ENCODE assay signal across 24 cellular contexts in genomic region chr2:223989860-223990237, GRCh38. TPM values are rescaled to one million over a fixed set of nuclear protein-coding genes. Genes with fewer than 3 reads are reported as not detected.
DNase-seq lines count a peak whose midpoint lies in the region; ATAC-seq and TF ChIP-seq lines count a peak whose summit lies in the region.
"Had no signal": no experiment of that assay in that cellular context is flagged by ENCODE, and none has a peak within 500 bp of the region (broad histone marks: within the 10 kb centered on the region; RNA-seq: fewer than 3 reads in every experiment).

No MANE protein-coding gene starts in this region.

- H4K20me1 ChIP-seq in GM23338 (replicated peaks; ENCODE audit: insufficient read depth) (no peaks in the 10 kb centered on the region), PC-3 (ENCODE audit: low read length) (no peaks in the 10 kb centered on the region)
- H4K20me1 ChIP-seq: BLaER1 treated with 17β-estradiol and CSF1 and Interleukin-3, amounts not matched to agents 10 nM and 100 nM had no signal

- H3F3A ChIP-seq in GM23338 (replicated peaks; ENCODE audit: low read depth): no peaks in the 10 kb centered on the region
- no peaks in the 10 kb centered on the region for H3F3A ChIP-seq in PC-3 (ENCODE audit: low read length, unreplicated experiment)

- H3K4me1 Mint-ChIP-seq in GM23338: peaks cover 10% of the 10 kb centered on the region

- H3K79me2 ChIP-seq in GM23338 (replicated peaks; ENCODE audit: insufficient read depth) (no peaks in the 10 kb centered on the region), PC-3 (ENCODE audit: low read length) (no peaks in the 10 kb centered on the region), parathyroid adenoma (no peaks in the 10 kb centered on the region)

- H3K4me3 ChIP-seq in GM23338: no peak overlapping the region
- H3K4me3 ChIP-seq in PC-3 (ENCODE audit: low read length): peak overlapping the region; percentile 26; the same call in 1 of the 2 replicates
- H3K4me3 ChIP-seq in left lung: no peak overlapping the region
- H3K4me3 ChIP-seq in parathyroid adenoma (ENCODE audit: low read depth, low read length): no peak overlapping the region
- no peak overlapping the region for H3K4me3 ChIP-seq in breast epithelium
- H3K4me3 ChIP-seq: BLaER1 treated with 17β-estradiol and CSF1 and Interleukin-3, amounts not matched to agents 10 nM and 100 nM; GM12878 had no signal

- CTCF ChIA-PET in PC-3 (lab: Charles Lee): interaction anchor here (0.6 to 1.9 kb wide), 3 partner anchors 20 to 294 kb away, joined by 3 to 26 read pairs (median 14); no protein-coding TSS in a partner anchor

- H3K4me2 ChIP-seq in GM23338 (no peak overlapping the region), PC-3 (ENCODE audit: low read length) (peak overlapping the region; percentile 47; the same call in 1 of the 2 replicates), parathyroid adenoma (ENCODE audit: low read length) (peak overlapping the region; percentile 43)
- H3K4me2 ChIP-seq: BLaER1 treated with 17β-estradiol and CSF1 and Interleukin-3, amounts not matched to agents 10 nM and 100 nM had no signal

- H3K9ac ChIP-seq in PC-3 (ENCODE audit: low read length) (no peak overlapping the region), parathyroid adenoma (no peak overlapping the region)
- H3K9ac ChIP-seq: BLaER1 treated with 17β-estradiol and CSF1 and Interleukin-3, amounts not matched to agents 10 nM and 100 nM had no signal

- no peak for TF ChIP-seq CTCF in GM23338 (conservative IDR thresholded peaks at IDR 0.05; ENCODE audit: low read depth in 2 of 2)
- no peak for TF ChIP-seq CTCF in PC-3 (conservative IDR thresholded peaks at IDR 0.05; ENCODE audit: low read depth, low read length)
- TF ChIP-seq CTCF in left lung (IDR thresholded peaks at IDR 0.05): no peak
- TF ChIP-seq CTCF in parathyroid adenoma (IDR thresholded peaks at IDR 0.05): no peak
- TF ChIP-seq CTCF in breast epithelium (IDR thresholded peaks at IDR 0.05): no peak

- no peaks in the 10 kb centered on the region for H3K9me3 Mint-ChIP-seq in GM23338
- H3K9me3 Mint-ChIP-seq: CD4-positive, alpha-beta T cell; H9; HFFc6 had no signal

- POLR2A ChIA-PET in PC-3 (lab: Charles Lee; ENCODE audit: unreplicated experiment): no interaction called here

- H3K4me3 Mint-ChIP-seq in GM23338: no peak overlapping the region
- H3K4me3 Mint-ChIP-seq: CD4-positive, alpha-beta T cell; H9; HFFc6 had no signal

- intact Hi-C loops in PC-3 (cut with micrococcal nuclease): loop anchor here (1.0 to 5.0 kb wide), 4 partner anchors 19 to 377 kb away; no protein-coding TSS in a partner anchor
- intact Hi-C loops in left lung (cut with DNase I): loop anchor here in 1 of 2 donors (5.0 kb wide), 1 partner anchor 292 kb away; no protein-coding TSS in a partner anchor
- intact Hi-C loops in breast epithelium (cut with DNase I; ENCODE audit: low total_unique reads): loop anchor here (10.0 kb wide), 1 partner anchor 295 kb away; no protein-coding TSS in a partner anchor

- peak; percentile 39 for DNase-seq in GM23338 (ENCODE audit: low spot score)
- peak; percentile 26 for DNase-seq in PC-3
- no peak for DNase-seq in left lung
- DNase-seq in breast epithelium (ENCODE audit: low spot score in 2 of 2): no peak
- no peak for DNase-seq in ACHN
- DNase-seq in MV-4-11 (lab: John Stamatoyannopoulos, UW): no peak
- DNase-seq: AML-193; CD4-positive, alpha-beta T cell; GDM1; H9; HFFc6; Kasumi-1; NCI-H1105; NCI-H1436 treated with DMSO at 0.1 percent for 48 hours; NCI-H187 treated with DMSO at 0.1 percent for 48 hours; NCI-H2171 treated with DMSO at 0.1 percent for 48 hours; NCI-H345; NCI-H510A treated with DMSO at 0.1 percent for 48 hours; NCI-H774; T-helper 1 cell had no signal

- no peaks in the 10 kb centered on the region; the same call in 2 of the 3 replicates for H3K36me3 Mint-ChIP-seq in GM23338 (ENCODE audit: low read depth)

- no TSS peak for BruUV-seq in PC-3 (replicated peaks; lab: Mats Ljungman, UMichigan)

- no peaks in the 10 kb centered on the region for H3K9me3 ChIP-seq in PC-3 (ENCODE audit: low read length)
- H3K9me3 ChIP-seq in left lung: no peaks in the 10 kb centered on the region
- no peaks in the 10 kb centered on the region for H3K9me3 ChIP-seq in parathyroid adenoma (ENCODE audit: control insufficient read depth, low read length)
- no peaks in the 10 kb centered on the region for H3K9me3 ChIP-seq in breast epithelium
- H3K9me3 ChIP-seq: BLaER1 treated with 17β-estradiol and CSF1 and Interleukin-3, amounts not matched to agents 10 nM and 100 nM had no signal

- peaks cover 2% of the 10 kb centered on the region for H3K27me3 Mint-ChIP-seq in GM23338 (ENCODE audit: insufficient read depth, low read depth, poor library complexity)

- ATAC-seq in GM23338 (peak; percentile 81), PC-3 (peak; percentile 74), left lung (peak; percentile 30), HG03442 (IDR thresholded peaks at IDR 0.05; ENCODE audit: unreplicated experiment) (no peak)

- in situ Hi-C loops in ACHN (cut with HindIII; ENCODE audit: low pct_ligation_motif_present, low pct_unique_long_range_greater_than_20kb, low sequenced_read_pairs): loop anchor here (25.0 kb wide), 1 partner anchor 297 kb away; no protein-coding TSS in a partner anchor

- no peak overlapping the region for H2AFZ ChIP-seq in GM23338
- H2AFZ ChIP-seq in PC-3 (ENCODE audit: low read length): peak overlapping the region; percentile 88
- H2AFZ ChIP-seq in parathyroid adenoma: peak overlapping the region; percentile 85

- H3K4me1 ChIP-seq in GM23338 (ENCODE audit: insufficient read depth) (0 out of 2 replicates have a peak, but pooled peaks cover 3% of the 10 kb centered on the region), PC-3 (ENCODE audit: insufficient read depth, low read length) (peaks cover 7% of the 10 kb centered on the region; the same call in 1 of the 2 replicates), left lung (no peaks in the 10 kb centered on the region), parathyroid adenoma (no peaks in the 10 kb centered on the region), breast epithelium (no peaks in the 10 kb centered on the region)

- no peaks in the 10 kb centered on the region for H3K9me2 ChIP-seq in GM23338 (ENCODE audit: insufficient read depth)
- no peaks in the 10 kb centered on the region for H3K9me2 ChIP-seq in PC-3 (replicated peaks; ENCODE audit: low read length)

- H3K27ac Mint-ChIP-seq in GM23338: peak overlapping the region; percentile 30; the same call in 1 of the 2 replicates
- H3K27ac Mint-ChIP-seq: CD4-positive, alpha-beta T cell; HFFc6 had no signal

- no peaks in the 10 kb centered on the region for H3K27me3 ChIP-seq in GM23338 (ENCODE audit: insufficient read depth)
- no peaks in the 10 kb centered on the region for H3K27me3 ChIP-seq in PC-3 (ENCODE audit: low read length)
- peaks cover 0 to 7% of the 10 kb centered on the region in 2 donors for H3K27me3 ChIP-seq in left lung
- no peaks in the 10 kb centered on the region for H3K27me3 ChIP-seq in parathyroid adenoma (ENCODE audit: control insufficient read depth, insufficient read depth, low read length)
- H3K27me3 ChIP-seq in breast epithelium: no peaks in the 10 kb centered on the region
- H3K27me3 ChIP-seq: BLaER1 treated with 17β-estradiol and CSF1 and Interleukin-3, amounts not matched to agents 10 nM and 100 nM had no signal

- H3K27ac ChIP-seq in GM23338 (ENCODE audit: low read depth) (no peak overlapping the region), PC-3 (ENCODE audit: low read length) (no peak overlapping the region), left lung (no peak overlapping the region), parathyroid adenoma (peak overlapping the region; percentile 33), breast epithelium (no peak overlapping the region)
- H3K27ac ChIP-seq: BLaER1 treated with 17β-estradiol and CSF1 and Interleukin-3, amounts not matched to agents 10 nM and 100 nM had no signal

- H3K36me3 ChIP-seq in GM23338 (ENCODE audit: insufficient read depth) (no peaks in the 10 kb centered on the region), PC-3 (ENCODE audit: low read depth, low read length) (no peaks in the 10 kb centered on the region), left lung (no peaks in the 10 kb centered on the region), parathyroid adenoma (ENCODE audit: control insufficient read depth, insufficient read depth, low read length) (no peaks in the 10 kb centered on the region), breast epithelium (no peaks in the 10 kb centered on the region)

- no peak for TF ChIP-seq POLR2A in breast epithelium (IDR thresholded peaks at IDR 0.05)

TF ChIP-seq in GM23338, 12 proteins besides CTCF, POLR2A, EP300 and RAD21 (continues in another document):
- TF ChIP-seq ETS1 (IDR thresholded peaks at IDR 0.05) (no peak), NANOG (IDR thresholded peaks at IDR 0.05; ENCODE audit: borderline replicate concordance) (no peak), POLR2AphosphoS5 (IDR thresholded peaks at IDR 0.05; ENCODE audit: low read depth) (no peak), EZH2 (IDR thresholded peaks at IDR 0.05; ENCODE audit: low read depth, unreplicated experiment) (no peak)

RNA-seq across cellular contexts. Expression of gene MRPL44, which starts 32.6 kb away (rescaled TPM):
- total RNA-seq in GM23338 (2014; rRNA removed; shearing (Covaris generic)): 55.8 and 68.2 TPM in 2 replicates
- 38.4 and 40.4 TPM in 2 replicates for polyA plus RNA-seq in GM23338 (2016; fragmentation: Nextera tagmentation; extraction: Ambion mirVana)
- 22.4 and 24.8 TPM in 2 replicates for total RNA-seq in PC-3 (2014; rRNA removed)
- 10 to 100 TPM; 23.1 to 24.3 TPM for total RNA-seq in left lung
- total RNA-seq in breast epithelium: 10 to 100 TPM; 22.4 to 27.4 (median 24.3) TPM

RNA-seq across cellular contexts. Expression of gene WDFY1, which starts 44.7 kb away (rescaled TPM):
- total RNA-seq in GM23338 (2014; rRNA removed; shearing (Covaris generic)): 103 and 127 TPM in 2 replicates
- 45.7 and 54.5 TPM in 2 replicates for polyA plus RNA-seq in GM23338 (2016; fragmentation: Nextera tagmentation; extraction: Ambion mirVana)
- 44.9 and 47.7 TPM in 2 replicates for total RNA-seq in PC-3 (2014; rRNA removed)
- 10 to 100 TPM; 45.5 to 46.3 TPM for total RNA-seq in left lung
- total RNA-seq in breast epithelium: 10 to 100 TPM; 45.2 to 57.6 (median 46.2) TPM

RNA-seq across cellular contexts. Expression of gene SERPINE2, which starts 49.2 kb away (rescaled TPM):
- total RNA-seq in GM23338 (2014; rRNA removed; shearing (Covaris generic)): 38.6 and 43.7 TPM in 2 replicates
- 44.2 and 46.2 TPM in 2 replicates for polyA plus RNA-seq in GM23338 (2016; fragmentation: Nextera tagmentation; extraction: Ambion mirVana)
- total RNA-seq in PC-3 (2014; rRNA removed) (17.1 and 18.8 TPM in 2 replicates), left lung (10 to 100 TPM; 21.7 to 28.5 TPM), breast epithelium (10 to 100 TPM in 2 of 3 donors, 1 to 10 TPM in 1; 1.8 to 44.6 (median 11.9) TPM)

Comparison
In these comparisons a context has a peak if more than half of its experiments do, and no peak if none do; other contexts are left out.
1. DNase-seq: peak in GM23338 (single experiment) and PC-3 (single experiment); none in left lung (0 of 2), breast epithelium (0 of 2), ACHN (single experiment) and MV-4-11 (single experiment).